In the genomic region with DNA sequence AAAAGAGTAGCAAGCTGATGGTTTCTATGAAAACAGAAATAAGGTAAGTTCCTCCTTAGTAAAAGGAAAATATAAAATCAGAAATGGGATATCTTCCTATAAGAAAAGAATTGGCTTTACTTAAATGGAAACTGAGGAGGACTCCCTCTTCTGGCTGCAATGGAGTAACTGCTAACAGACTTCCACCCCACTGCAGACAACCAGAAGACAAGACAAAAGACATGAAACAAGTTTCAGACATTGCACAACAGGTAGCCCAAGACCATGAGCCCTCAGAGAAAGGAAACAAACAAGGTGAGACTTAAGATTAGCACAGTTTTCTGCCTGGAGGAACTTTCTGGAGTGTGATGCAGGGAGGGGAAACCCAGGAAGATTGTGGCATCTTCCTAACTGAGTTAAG, we compare ENCODE assay signal across 9 cellular contexts. TPM values are rescaled to one million over a fixed set of nuclear protein-coding genes. Genes with fewer than 3 reads are reported as not detected.
DNase-seq lines count a peak whose midpoint lies in the region; ATAC-seq and TF ChIP-seq lines count a peak whose summit lies in the region.
"Had no signal": no experiment of that assay in that cellular context is flagged by ENCODE, and none has a peak within 500 bp of the region (broad histone marks: within the 10 kb centered on the region; RNA-seq: fewer than 3 reads in every experiment).

No MANE protein-coding gene starts in this region.

- H3K27ac Mint-ChIP-seq in neural crest cell (ENCODE audit: unreplicated experiment): no peak overlapping the region
- no peak overlapping the region for H3K27ac Mint-ChIP-seq in effector memory CD8-positive, alpha-beta T cell

- BruUV-seq in mammary epithelial cell (replicated peaks; lab: Mats Ljungman, UMichigan): no TSS peak

- no peaks in the 10 kb centered on the region for H3K4me1 Mint-ChIP-seq in neural crest cell
- no peaks in the 10 kb centered on the region for H3K4me1 Mint-ChIP-seq in effector memory CD8-positive, alpha-beta T cell (ENCODE audit: low read depth in 2 of 2)

- H3K4me1 ChIP-seq in mammary epithelial cell (ENCODE audit: insufficient read depth, low read length): peaks cover 7% of the 10 kb centered on the region

- H3K9me3 Mint-ChIP-seq in neural crest cell: no peaks in the 10 kb centered on the region
- no peaks in the 10 kb centered on the region for H3K9me3 Mint-ChIP-seq in effector memory CD8-positive, alpha-beta T cell

- H3K4me2 ChIP-seq in mammary epithelial cell (ENCODE audit: insufficient read depth, low read depth, low read length): no peak overlapping the region

- no peaks in the 10 kb centered on the region for H3K79me2 ChIP-seq in mammary epithelial cell (ENCODE audit: insufficient read depth, low read length)

- intact Hi-C loops in mammary epithelial cell (cut with micrococcal nuclease): no loop called here

- in situ Hi-C loops in mammary epithelial cell (cut with MboI; ENCODE audit: low sequenced_read_pairs in 2 of 2): no loop called here

- H3K9ac ChIP-seq in mammary epithelial cell (ENCODE audit: insufficient read depth, low read length): no peak overlapping the region

- peak; percentile 44; the same call in 1 of the 3 replicates for TF ChIP-seq CTCF in GM12872 (IDR thresholded peaks at IDR 0.05; ENCODE audit: insufficient read depth, low read depth, low read length)
- peak; percentile 56 to 61 for TF ChIP-seq CTCF in mammary epithelial cell (conservative IDR thresholded peaks at IDR 0.05 in 1 of 2, IDR thresholded peaks at IDR 0.05 in 1 of 2; ENCODE audit: extremely low read depth in 1 of 2, insufficient read depth in 1 of 2, low read depth in 1 of 2, low read length in 2 of 2)
- TF ChIP-seq CTCF in neural crest cell (conservative IDR thresholded peaks at IDR 0.05): peak; percentile 50

- H3K27ac ChIP-seq in mammary epithelial cell (ENCODE audit: insufficient read depth, low read depth, low read length): no peak overlapping the region
- H3K27ac ChIP-seq: neutrophil had no signal

- DNase-seq in NCI-H146 treated with DMSO at 0.1 percent for 48 hours (lab: John Stamatoyannopoulos, UW; ENCODE audit: unreplicated experiment) (peak; percentile 16), mammary epithelial cell (peak; percentile 43), neural crest cell (ENCODE audit: low read depth, low spot score) (no peak), amygdala (lab: John Stamatoyannopoulos, UW) (no peak), COLO668 (lab: John Stamatoyannopoulos, UW; ENCODE audit: unreplicated experiment) (no peak)
- DNase-seq in effector memory CD8-positive, alpha-beta T cell: no peak

- H3K36me3 Mint-ChIP-seq in neural crest cell (ENCODE audit: low read depth): no peaks in the 10 kb centered on the region
- H3K36me3 Mint-ChIP-seq in effector memory CD8-positive, alpha-beta T cell (ENCODE audit: insufficient read depth): no peaks in the 10 kb centered on the region

- dilution Hi-C loops in mammary epithelial cell (cut with HindIII; ENCODE audit: low sequenced_read_pairs): loop anchor here (5.0 to 10.0 kb wide), 2 partner anchors 48 to 374 kb away; partner anchors contain the start of gene SH2D1B

- no peak overlapping the region for H3K4me3 ChIP-seq in mammary epithelial cell (replicated peaks in 1 of 3; ENCODE audit: insufficient read depth in 1 of 3, low read depth in 2 of 3, low read length in 3 of 3)

- H3K4me3 Mint-ChIP-seq in neural crest cell: no peak overlapping the region
- no peak overlapping the region for H3K4me3 Mint-ChIP-seq in effector memory CD8-positive, alpha-beta T cell

- H2AFZ ChIP-seq in mammary epithelial cell (ENCODE audit: low read depth, low read length): no peak overlapping the region

- no peak for ATAC-seq in effector memory CD8-positive, alpha-beta T cell (replicated peaks)
- ATAC-seq: activated CD4-positive, CD25-positive, alpha-beta regulatory T cell treated with anti-CD3 and anti-CD28 coated beads, Interleukin-2, amount 50 U/mL, for 24 hours had no signal

- peaks cover 23% of the 10 kb centered on the region for H3K27me3 Mint-ChIP-seq in neural crest cell (ENCODE audit: low read depth)
- peaks cover 55 to 57% of the 10 kb centered on the region in 2 donors for H3K27me3 Mint-ChIP-seq in effector memory CD8-positive, alpha-beta T cell

- no peaks in the 10 kb centered on the region for H4K20me1 ChIP-seq in mammary epithelial cell (ENCODE audit: insufficient read depth, low read length)

- no peaks in the 10 kb centered on the region for H3K27me3 ChIP-seq in mammary epithelial cell (ENCODE audit: insufficient read depth, low read length)

- no peaks in the 10 kb centered on the region for H3K9me3 ChIP-seq in mammary epithelial cell (replicated peaks; ENCODE audit: insufficient read depth, low read length)
- H3K9me3 ChIP-seq: neutrophil had no signal

- H3K36me3 ChIP-seq in mammary epithelial cell (ENCODE audit: insufficient read depth, low read length): no peaks in the 10 kb centered on the region
- H3K36me3 ChIP-seq: neutrophil had no signal

- CTCF ChIA-PET in mammary epithelial cell (lab: Charles Lee; ENCODE audit: low non-redundant PET): no interaction called here

RNA-seq across cellular contexts. Expression of gene OLFML2B, which starts 17.0 kb away (rescaled TPM):
- total RNA-seq in mammary epithelial cell (under 1 TPM in 1 of 2 donors, not detected in 1; 0.50 TPM), neural crest cell (5.8 and 7.3 TPM in 2 replicates)
- polyA plus RNA-seq in mammary epithelial cell: 0.02 TPM
- not detected for polyA minus RNA-seq in mammary epithelial cell

RNA-seq across cellular contexts. Expression of gene NOS1AP, which starts 28.8 kb away (rescaled TPM):
- total RNA-seq in mammary epithelial cell (1 to 10 TPM in 1 of 2 donors, under 1 TPM in 1; 0.96 to 1.2 TPM), neural crest cell (7.0 and 7.1 TPM in 2 replicates)
- polyA plus RNA-seq in mammary epithelial cell: 0.28 TPM
- not detected for polyA minus RNA-seq in mammary epithelial cell

Comparison
In these comparisons a context has a peak if more than half of its experiments do, and no peak if none do; other contexts are left out.
1. DNase-seq: peak in NCI-H146 treated with DMSO at 0.1 percent for 48 hours (single experiment) and mammary epithelial cell (single experiment); none in neural crest cell (single experiment), effector memory CD8-positive, alpha-beta T cell (0 of 3), amygdala (0 of 56) and COLO668 (single experiment).
2. Peak in every context shown above with its lines, with median percentiles within 50 percentile points of each other: CTCF ChIP-seq.